In genomic region chr10:112139176-112139575, GRCh38 we compare ENCODE assay signal across 26 cellular contexts. TPM values are rescaled to one million over a fixed set of nuclear protein-coding genes. Genes with fewer than 3 reads are reported as not detected.
DNase-seq lines count a peak whose midpoint lies in the region; ATAC-seq and TF ChIP-seq lines count a peak whose summit lies in the region.
"Had no signal": no experiment of that assay in that cellular context is flagged by ENCODE, and none has a peak within 500 bp of the region (broad histone marks: within the 10 kb centered on the region; RNA-seq: fewer than 3 reads in every experiment).

No MANE protein-coding gene starts in this region.

- H3K27me3 Mint-ChIP-seq in activated CD8-positive, alpha-beta memory T cell treated with anti-CD3 and anti-CD28 coated beads, Interleukin-2, amount 10 ng/mL, durations not matched to agents 7 days and 5 days, result no peaks in the 10 kb centered on the region
- H3K27me3 Mint-ChIP-seq: B cell; CD4-positive, CD25-positive, alpha-beta regulatory T cell had no signal

- DNase-seq in right atrium auricular region (ENCODE audit: low spot score) (peak; percentile 30), left ventricle myocardium inferior (no peak), BJ (ENCODE audit: low read depth) (no peak), islet precursor cell (peak; percentile 35)
- no peak for DNase-seq in activated CD8-positive, alpha-beta memory T cell treated with anti-CD3 and anti-CD28 coated beads, Interleukin-2, amount 10 ng/mL, durations not matched to agents 7 days and 5 days
- DNase-seq: AML-193; C1 segment of cervical spinal cord; CD4-positive, alpha-beta memory T cell; CD4-positive, CD25-positive, alpha-beta regulatory T cell; CD8-positive, alpha-beta memory T cell; COR-L47; DMS 273 treated with DMSO at 0.1 percent for 48 hours; DMS153; DMS53; DMS79; DND-41; EL; GDM1 had no signal

- TF ChIP-seq CTCF in right atrium auricular region (IDR thresholded peaks at IDR 0.05), result no peak
- TF ChIP-seq CTCF in left ventricle myocardium inferior (IDR thresholded peaks at IDR 0.05; ENCODE audit: borderline replicate concordance), result no peak
- TF ChIP-seq CTCF in BJ (IDR thresholded peaks at IDR 0.05; ENCODE audit: insufficient read depth, low read depth, low read length), result peak; percentile 2; the same call in 1 of the 2 replicates

- H3K9ac ChIP-seq in subcutaneous abdominal adipose tissue (ENCODE audit: low read length in 5 of 5), result no peak overlapping the region
- H3K9ac ChIP-seq: BLaER1 had no signal

- no peaks in the 10 kb centered on the region for H3K36me3 Mint-ChIP-seq in activated CD8-positive, alpha-beta memory T cell treated with anti-CD3 and anti-CD28 coated beads, Interleukin-2, amount 10 ng/mL, durations not matched to agents 7 days and 5 days
- H3K36me3 Mint-ChIP-seq: CD14-positive monocyte; CD4-positive, alpha-beta memory T cell; CD4-positive, CD25-positive, alpha-beta regulatory T cell had no signal

- CTCF ChIA-PET in BJ (lab: Yijun Ruan, JAX), result interaction anchor here (0.6 to 7.3 kb wide), 12 partner anchors 11 to 1529 kb away, joined by 3 to 69 read pairs (median 4); no protein-coding TSS in a partner anchor
- CTCF ChIA-PET in activated CD8-positive, alpha-beta memory T cell treated with anti-CD3 and anti-CD28 coated beads, Interleukin-2, amount 10 ng/mL, durations not matched to agents 7 days and 5 days (lab: Charles Lee), result interaction anchor here (1.1 to 5.7 kb wide), 3 partner anchors 11 to 333 kb away, joined by 3 to 41 read pairs (median 14); no protein-coding TSS in a partner anchor

- no peak overlapping the region for H3K27ac ChIP-seq in right atrium auricular region
- no peak overlapping the region for H3K27ac ChIP-seq in left ventricle myocardium inferior (replicated peaks)
- peak overlapping the region; percentile 22 for H3K27ac ChIP-seq in subcutaneous abdominal adipose tissue (ENCODE audit: low read depth, low read length)
- H3K27ac ChIP-seq: 22Rv1, A549, BLaER1 had no signal

- POLR2A ChIA-PET in BJ (lab: Charles Lee), result no interaction called here

- no peak for ATAC-seq in GM21423 (IDR thresholded peaks at IDR 0.05; ENCODE audit: unreplicated experiment)
- no peak for ATAC-seq in activated CD8-positive, alpha-beta memory T cell treated with anti-CD3 and anti-CD28 coated beads, Interleukin-2, amount 10 ng/mL, durations not matched to agents 7 days and 5 days

- intact Hi-C loops in left ventricle myocardium inferior (cut with micrococcal nuclease), result no loop called here

- H3K4me1 ChIP-seq in right atrium auricular region, result no peaks in the 10 kb centered on the region
- no peaks in the 10 kb centered on the region for H3K4me1 ChIP-seq in left ventricle myocardium inferior
- peaks cover 0 to 10% (median 6%) of the 10 kb centered on the region in 5 donors for H3K4me1 ChIP-seq in subcutaneous abdominal adipose tissue (ENCODE audit: control insufficient read depth in 5 of 5, insufficient read depth in 5 of 5, low read length in 5 of 5)
- H3K4me1 ChIP-seq: A549 had no signal

- H3K27me3 ChIP-seq in right atrium auricular region (no peaks in the 10 kb centered on the region), left ventricle myocardium inferior (ENCODE audit: low read depth) (no peaks in the 10 kb centered on the region), BJ (ENCODE audit: control insufficient read depth, insufficient read depth, low read length) (peaks cover 1% of the 10 kb centered on the region; the same call in 1 of the 2 replicates), subcutaneous abdominal adipose tissue (ENCODE audit: control insufficient read depth in 5 of 5, insufficient read depth in 4 of 5, low read length in 5 of 5) (no peaks in the 10 kb centered on the region)
- H3K27me3 ChIP-seq: BLaER1 had no signal

- H3K9me3 ChIP-seq in right atrium auricular region (no peaks in the 10 kb centered on the region), left ventricle myocardium inferior (replicated peaks) (no peaks in the 10 kb centered on the region), subcutaneous abdominal adipose tissue (ENCODE audit: control insufficient read depth in 5 of 5, low read length in 5 of 5) (no peaks in the 10 kb centered on the region)
- H3K9me3 ChIP-seq: A549, BLaER1 had no signal

- no peaks in the 10 kb centered on the region for H3K9me3 Mint-ChIP-seq in activated CD8-positive, alpha-beta memory T cell treated with anti-CD3 and anti-CD28 coated beads, Interleukin-2, amount 10 ng/mL, durations not matched to agents 7 days and 5 days (ENCODE audit: low read depth)
- H3K9me3 Mint-ChIP-seq: CD4-positive, alpha-beta memory T cell; CD8-positive, alpha-beta memory T cell had no signal

- peaks cover 6% of the 10 kb centered on the region for H3K4me1 Mint-ChIP-seq in activated CD8-positive, alpha-beta memory T cell treated with anti-CD3 and anti-CD28 coated beads, Interleukin-2, amount 10 ng/mL, durations not matched to agents 7 days and 5 days
- H3K4me1 Mint-ChIP-seq: CD4-positive, alpha-beta memory T cell; CD8-positive, alpha-beta memory T cell had no signal

- H3K4me3 Mint-ChIP-seq in activated CD8-positive, alpha-beta memory T cell treated with anti-CD3 and anti-CD28 coated beads, Interleukin-2, amount 10 ng/mL, durations not matched to agents 7 days and 5 days, result no peak overlapping the region
- H3K4me3 Mint-ChIP-seq: B cell; CD4-positive, alpha-beta memory T cell; CD4-positive, CD25-positive, alpha-beta regulatory T cell; CD8-positive, alpha-beta memory T cell had no signal

- H3K36me3 ChIP-seq in right atrium auricular region, result no peaks in the 10 kb centered on the region
- H3K36me3 ChIP-seq in left ventricle myocardium inferior, result no peaks in the 10 kb centered on the region
- H3K36me3 ChIP-seq in BJ (ENCODE audit: control insufficient read depth, insufficient read depth, low read length), result no peaks in the 10 kb centered on the region
- H3K36me3 ChIP-seq in subcutaneous abdominal adipose tissue (ENCODE audit: control insufficient read depth in 5 of 5, insufficient read depth in 5 of 5, low read length in 5 of 5), result peaks cover 0 to 90% (median 0%) of the 10 kb centered on the region in 5 donors
- H3K36me3 ChIP-seq: BLaER1 had no signal

- no peak overlapping the region for H3K27ac Mint-ChIP-seq in activated CD8-positive, alpha-beta memory T cell treated with anti-CD3 and anti-CD28 coated beads, Interleukin-2, amount 10 ng/mL, durations not matched to agents 7 days and 5 days
- H3K27ac Mint-ChIP-seq: B cell; CD14-positive monocyte; CD4-positive, alpha-beta memory T cell; CD4-positive, CD25-positive, alpha-beta regulatory T cell; CD8-positive, alpha-beta memory T cell had no signal

- no peak overlapping the region for H3K4me3 ChIP-seq in right atrium auricular region
- H3K4me3 ChIP-seq in left ventricle myocardium inferior, result no peak overlapping the region
- H3K4me3 ChIP-seq in BJ (ENCODE audit: low read depth, low read length), result no peak overlapping the region
- H3K4me3 ChIP-seq in subcutaneous abdominal adipose tissue (ENCODE audit: low read depth in 1 of 5, low read length in 5 of 5), result no peak overlapping the region
- H3K4me3 ChIP-seq: A549, BLaER1, GM12878 had no signal

RNA-seq across cellular contexts. Expression of gene GPAM, which starts 44.4 kb away (rescaled TPM):
- 1 to 10 TPM; 7.8 to 9.3 TPM for total RNA-seq in right atrium auricular region
- 22.2 TPM for total RNA-seq in left ventricle myocardium inferior
- 4.5 and 7.9 TPM in 2 replicates for polyA plus RNA-seq in BJ (2011; rRNA removed)
- 5.2 and 6.9 TPM in 2 replicates for polyA minus RNA-seq in BJ (2011; rRNA and poly(A)+ RNA removed)
- total RNA-seq in activated CD8-positive, alpha-beta memory T cell treated with anti-CD3 and anti-CD28 coated beads, Interleukin-2, amount 10 ng/mL, durations not matched to agents 7 days and 5 days, result 1 to 10 TPM; 5.1 to 9.8 TPM

Comparison
In these comparisons a context has a peak if more than half of its experiments do, and no peak if none do; other contexts are left out.
1. DNase-seq: peak in right atrium auricular region (single experiment) and islet precursor cell (single experiment); none in left ventricle myocardium inferior (single experiment), BJ (single experiment) and activated CD8-positive, alpha-beta memory T cell treated with anti-CD3 and anti-CD28 coated beads, Interleukin-2, amount 10 ng/mL, durations not matched to agents 7 days and 5 days (single experiment).